Comparison of ENCODE assay signal across 1 cellular context in the genomic region with DNA sequence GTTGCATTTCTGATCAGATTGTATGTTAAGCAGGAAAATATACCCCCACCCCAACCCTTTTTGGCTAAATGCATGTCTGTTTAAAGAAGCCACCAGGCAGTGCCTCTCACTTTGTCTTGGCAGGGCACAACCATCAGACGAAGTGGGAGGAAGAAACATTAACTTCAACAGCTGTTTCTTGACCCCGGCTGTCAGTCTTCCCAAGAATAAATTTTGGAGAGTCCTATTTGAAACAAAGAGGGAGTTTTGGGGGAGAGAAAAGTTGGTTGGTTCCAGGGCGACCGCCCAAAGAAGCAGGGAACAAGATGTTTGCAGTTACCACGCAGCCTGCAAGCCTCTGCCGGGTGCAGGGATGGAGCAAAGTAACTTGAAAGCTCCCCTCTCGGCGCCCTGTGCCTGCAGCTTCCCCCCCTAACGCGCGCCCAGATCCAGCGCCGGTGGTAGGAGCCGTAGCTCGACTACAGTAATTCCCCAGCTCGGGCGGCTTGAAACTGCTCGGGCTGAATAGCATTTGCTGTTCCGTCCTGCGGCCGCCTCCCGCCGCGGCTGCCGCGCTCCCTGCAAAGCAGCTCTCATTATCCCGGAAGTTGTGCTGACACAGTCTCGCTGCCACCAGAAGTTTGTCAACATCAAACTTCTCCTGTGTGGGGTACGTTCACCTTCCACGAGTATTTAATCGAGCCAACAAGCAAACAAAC.
TF ChIP-seq lines count a peak whose summit lies in the region.

No MANE protein-coding gene starts in this region.

TF ChIP-seq in HEK293, 187 proteins besides CTCF, POLR2A, EP300 and RAD21 (continued from another document and continues in another):
- TF ChIP-seq, protein P1, sequence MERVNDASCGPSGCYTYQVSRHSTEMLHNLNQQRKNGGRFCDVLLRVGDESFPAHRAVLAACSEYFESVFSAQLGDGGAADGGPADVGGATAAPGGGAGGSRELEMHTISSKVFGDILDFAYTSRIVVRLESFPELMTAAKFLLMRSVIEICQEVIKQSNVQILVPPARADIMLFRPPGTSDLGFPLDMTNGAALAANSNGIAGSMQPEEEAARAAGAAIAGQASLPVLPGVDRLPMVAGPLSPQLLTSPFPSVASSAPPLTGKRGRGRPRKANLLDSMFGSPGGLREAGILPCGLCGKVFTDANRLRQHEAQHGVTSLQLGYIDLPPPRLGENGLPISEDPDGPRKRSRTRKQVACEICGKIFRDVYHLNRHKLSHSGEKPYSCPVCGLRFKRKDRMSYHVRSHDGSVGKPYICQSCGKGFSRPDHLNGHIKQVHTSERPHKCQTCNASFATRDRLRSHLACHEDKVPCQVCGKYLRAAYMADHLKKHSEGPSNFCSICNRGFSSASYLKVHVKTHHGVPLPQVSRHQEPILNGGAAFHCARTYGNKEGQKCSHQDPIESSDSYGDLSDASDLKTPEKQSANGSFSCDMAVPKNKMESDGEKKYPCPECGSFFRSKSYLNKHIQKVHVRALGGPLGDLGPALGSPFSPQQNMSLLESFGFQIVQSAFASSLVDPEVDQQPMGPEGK (tag by site-specific recombination; IDR thresholded peaks at IDR 0.05), result peak; percentile 77
- TF ChIP-seq ZNF292 (tag by site-specific recombination; IDR thresholded peaks at IDR 0.05; ENCODE audit: borderline replicate concordance, low read depth) (no peak), KLF16 (tag by site-specific recombination; IDR thresholded peaks at IDR 0.05) (peak; percentile 67; the same call in 1 of the 2 replicates), ZNF426 (tag by site-specific recombination; IDR thresholded peaks at IDR 0.05) (no peak), SETDB1 (IDR thresholded peaks at IDR 0.05; ENCODE audit: insufficient read length, low read length) (no peak), SP3 (tag by site-specific recombination; IDR thresholded peaks at IDR 0.05) (peak; percentile 55; the same call in 1 of the 2 replicates), ZNF623 (tag by site-specific recombination; IDR thresholded peaks at IDR 0.05) (no peak; the same call in 1 of the 2 replicates), ZSCAN23 (tag by site-specific recombination; IDR thresholded peaks at IDR 0.05) (0 out of 2 replicates have a peak, but pooled peaks have one; percentile 75), ZBTB48 (tag by site-specific recombination; IDR thresholded peaks at IDR 0.05) (peak; percentile 36; the same call in 1 of the 2 replicates), ZXDB (tag by site-specific recombination; IDR thresholded peaks at IDR 0.05) (peak; percentile 98), ZNF24 (tag by site-specific recombination; IDR thresholded peaks at IDR 0.05) (peak; percentile 92), ZNF16 (tag by site-specific recombination; IDR thresholded peaks at IDR 0.05; ENCODE audit: low read depth) (no peak), SP7 (tag by site-specific recombination; IDR thresholded peaks at IDR 0.05) (peak; percentile 83), YY2 (tag by site-specific recombination; IDR thresholded peaks at IDR 0.05) (0 out of 2 replicates have a peak, but pooled peaks have one; percentile 23), BCL11B (tag by site-specific recombination; IDR thresholded peaks at IDR 0.05; ENCODE audit: low read depth) (no peak), ZNF2 (tag by site-specific recombination; IDR thresholded peaks at IDR 0.05) (peak; percentile 81), GLI4 (tag by site-specific recombination; IDR thresholded peaks at IDR 0.05) (peak; percentile 55; the same call in 1 of the 2 replicates), ZIC2 (tag by site-specific recombination; IDR thresholded peaks at IDR 0.05) (peak; percentile 77), ZNF19 (tag by site-specific recombination; IDR thresholded peaks at IDR 0.05; ENCODE audit: low read depth) (no peak), YY1 (tag by site-specific recombination; IDR thresholded peaks at IDR 0.05) (peak; percentile 78), ZNF335 (tag by site-specific recombination; conservative IDR thresholded peaks at IDR 0.05) (0 out of 2 replicates have a peak, but pooled peaks have one; percentile 12), GLI2 (tag by site-specific recombination; IDR thresholded peaks at IDR 0.05; ENCODE audit: borderline replicate concordance, low read depth) (peak; percentile 38; the same call in 1 of the 2 replicates), MZF1 (tag by site-specific recombination; IDR thresholded peaks at IDR 0.05; ENCODE audit: borderline replicate concordance) (peak; percentile 91), ZNF830 (tag by site-specific recombination; IDR thresholded peaks at IDR 0.05; ENCODE audit: low read depth) (no peak), SALL2 (tag by site-specific recombination; IDR thresholded peaks at IDR 0.05; ENCODE audit: borderline replicate concordance) (no peak), KLF7 (tag by site-specific recombination; IDR thresholded peaks at IDR 0.05; ENCODE audit: borderline replicate concordance) (peak; percentile 53; the same call in 1 of the 2 replicates), EGR2 (tag by site-specific recombination; IDR thresholded peaks at IDR 0.05; ENCODE audit: low read depth) (no peak), ZNF529 (tag by site-specific recombination; IDR thresholded peaks at IDR 0.05; ENCODE audit: insufficient replicate concordance) (no peak), ZNF132 (tag by site-specific recombination; IDR thresholded peaks at IDR 0.05; ENCODE audit: borderline replicate concordance) (no peak), ZNF837 (tag by site-specific recombination; IDR thresholded peaks at IDR 0.05) (no peak)
- TF ChIP-seq, protein P2, sequence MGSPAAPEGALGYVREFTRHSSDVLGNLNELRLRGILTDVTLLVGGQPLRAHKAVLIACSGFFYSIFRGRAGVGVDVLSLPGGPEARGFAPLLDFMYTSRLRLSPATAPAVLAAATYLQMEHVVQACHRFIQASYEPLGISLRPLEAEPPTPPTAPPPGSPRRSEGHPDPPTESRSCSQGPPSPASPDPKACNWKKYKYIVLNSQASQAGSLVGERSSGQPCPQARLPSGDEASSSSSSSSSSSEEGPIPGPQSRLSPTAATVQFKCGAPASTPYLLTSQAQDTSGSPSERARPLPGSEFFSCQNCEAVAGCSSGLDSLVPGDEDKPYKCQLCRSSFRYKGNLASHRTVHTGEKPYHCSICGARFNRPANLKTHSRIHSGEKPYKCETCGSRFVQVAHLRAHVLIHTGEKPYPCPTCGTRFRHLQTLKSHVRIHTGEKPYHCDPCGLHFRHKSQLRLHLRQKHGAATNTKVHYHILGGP (tag by site-specific recombination; IDR thresholded peaks at IDR 0.05), result peak; percentile 40; the same call in 1 of the 2 replicates
- TF ChIP-seq, protein P3, sequence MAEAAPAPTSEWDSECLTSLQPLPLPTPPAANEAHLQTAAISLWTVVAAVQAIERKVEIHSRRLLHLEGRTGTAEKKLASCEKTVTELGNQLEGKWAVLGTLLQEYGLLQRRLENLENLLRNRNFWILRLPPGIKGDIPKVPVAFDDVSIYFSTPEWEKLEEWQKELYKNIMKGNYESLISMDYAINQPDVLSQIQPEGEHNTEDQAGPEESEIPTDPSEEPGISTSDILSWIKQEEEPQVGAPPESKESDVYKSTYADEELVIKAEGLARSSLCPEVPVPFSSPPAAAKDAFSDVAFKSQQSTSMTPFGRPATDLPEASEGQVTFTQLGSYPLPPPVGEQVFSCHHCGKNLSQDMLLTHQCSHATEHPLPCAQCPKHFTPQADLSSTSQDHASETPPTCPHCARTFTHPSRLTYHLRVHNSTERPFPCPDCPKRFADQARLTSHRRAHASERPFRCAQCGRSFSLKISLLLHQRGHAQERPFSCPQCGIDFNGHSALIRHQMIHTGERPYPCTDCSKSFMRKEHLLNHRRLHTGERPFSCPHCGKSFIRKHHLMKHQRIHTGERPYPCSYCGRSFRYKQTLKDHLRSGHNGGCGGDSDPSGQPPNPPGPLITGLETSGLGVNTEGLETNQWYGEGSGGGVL (tag by site-specific recombination; IDR thresholded peaks at IDR 0.05), result peak; percentile 91
- TF ChIP-seq, protein P4, sequence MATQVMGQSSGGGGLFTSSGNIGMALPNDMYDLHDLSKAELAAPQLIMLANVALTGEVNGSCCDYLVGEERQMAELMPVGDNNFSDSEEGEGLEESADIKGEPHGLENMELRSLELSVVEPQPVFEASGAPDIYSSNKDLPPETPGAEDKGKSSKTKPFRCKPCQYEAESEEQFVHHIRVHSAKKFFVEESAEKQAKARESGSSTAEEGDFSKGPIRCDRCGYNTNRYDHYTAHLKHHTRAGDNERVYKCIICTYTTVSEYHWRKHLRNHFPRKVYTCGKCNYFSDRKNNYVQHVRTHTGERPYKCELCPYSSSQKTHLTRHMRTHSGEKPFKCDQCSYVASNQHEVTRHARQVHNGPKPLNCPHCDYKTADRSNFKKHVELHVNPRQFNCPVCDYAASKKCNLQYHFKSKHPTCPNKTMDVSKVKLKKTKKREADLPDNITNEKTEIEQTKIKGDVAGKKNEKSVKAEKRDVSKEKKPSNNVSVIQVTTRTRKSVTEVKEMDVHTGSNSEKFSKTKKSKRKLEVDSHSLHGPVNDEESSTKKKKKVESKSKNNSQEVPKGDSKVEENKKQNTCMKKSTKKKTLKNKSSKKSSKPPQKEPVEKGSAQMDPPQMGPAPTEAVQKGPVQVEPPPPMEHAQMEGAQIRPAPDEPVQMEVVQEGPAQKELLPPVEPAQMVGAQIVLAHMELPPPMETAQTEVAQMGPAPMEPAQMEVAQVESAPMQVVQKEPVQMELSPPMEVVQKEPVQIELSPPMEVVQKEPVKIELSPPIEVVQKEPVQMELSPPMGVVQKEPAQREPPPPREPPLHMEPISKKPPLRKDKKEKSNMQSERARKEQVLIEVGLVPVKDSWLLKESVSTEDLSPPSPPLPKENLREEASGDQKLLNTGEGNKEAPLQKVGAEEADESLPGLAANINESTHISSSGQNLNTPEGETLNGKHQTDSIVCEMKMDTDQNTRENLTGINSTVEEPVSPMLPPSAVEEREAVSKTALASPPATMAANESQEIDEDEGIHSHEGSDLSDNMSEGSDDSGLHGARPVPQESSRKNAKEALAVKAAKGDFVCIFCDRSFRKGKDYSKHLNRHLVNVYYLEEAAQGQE (tag by site-specific recombination; IDR thresholded peaks at IDR 0.05), result peak; percentile 42; the same call in 1 of the 2 replicates
- TF ChIP-seq, protein P5, sequence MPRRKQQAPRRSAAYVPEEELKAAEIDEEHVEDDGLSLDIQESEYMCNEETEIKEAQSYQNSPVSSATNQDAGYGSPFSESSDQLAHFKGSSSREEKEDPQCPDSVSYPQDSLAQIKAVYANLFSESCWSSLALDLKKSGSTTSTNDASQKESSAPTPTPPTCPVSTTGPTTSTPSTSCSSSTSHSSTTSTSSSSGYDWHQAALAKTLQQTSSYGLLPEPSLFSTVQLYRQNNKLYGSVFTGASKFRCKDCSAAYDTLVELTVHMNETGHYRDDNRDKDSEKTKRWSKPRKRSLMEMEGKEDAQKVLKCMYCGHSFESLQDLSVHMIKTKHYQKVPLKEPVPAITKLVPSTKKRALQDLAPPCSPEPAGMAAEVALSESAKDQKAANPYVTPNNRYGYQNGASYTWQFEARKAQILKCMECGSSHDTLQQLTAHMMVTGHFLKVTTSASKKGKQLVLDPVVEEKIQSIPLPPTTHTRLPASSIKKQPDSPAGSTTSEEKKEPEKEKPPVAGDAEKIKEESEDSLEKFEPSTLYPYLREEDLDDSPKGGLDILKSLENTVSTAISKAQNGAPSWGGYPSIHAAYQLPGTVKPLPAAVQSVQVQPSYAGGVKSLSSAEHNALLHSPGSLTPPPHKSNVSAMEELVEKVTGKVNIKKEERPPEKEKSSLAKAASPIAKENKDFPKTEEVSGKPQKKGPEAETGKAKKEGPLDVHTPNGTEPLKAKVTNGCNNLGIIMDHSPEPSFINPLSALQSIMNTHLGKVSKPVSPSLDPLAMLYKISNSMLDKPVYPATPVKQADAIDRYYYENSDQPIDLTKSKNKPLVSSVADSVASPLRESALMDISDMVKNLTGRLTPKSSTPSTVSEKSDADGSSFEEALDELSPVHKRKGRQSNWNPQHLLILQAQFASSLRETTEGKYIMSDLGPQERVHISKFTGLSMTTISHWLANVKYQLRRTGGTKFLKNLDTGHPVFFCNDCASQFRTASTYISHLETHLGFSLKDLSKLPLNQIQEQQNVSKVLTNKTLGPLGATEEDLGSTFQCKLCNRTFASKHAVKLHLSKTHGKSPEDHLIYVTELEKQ (tag by site-specific recombination; IDR thresholded peaks at IDR 0.05; ENCODE audit: borderline replicate concordance), result peak; percentile 94
- TF ChIP-seq, protein P6, sequence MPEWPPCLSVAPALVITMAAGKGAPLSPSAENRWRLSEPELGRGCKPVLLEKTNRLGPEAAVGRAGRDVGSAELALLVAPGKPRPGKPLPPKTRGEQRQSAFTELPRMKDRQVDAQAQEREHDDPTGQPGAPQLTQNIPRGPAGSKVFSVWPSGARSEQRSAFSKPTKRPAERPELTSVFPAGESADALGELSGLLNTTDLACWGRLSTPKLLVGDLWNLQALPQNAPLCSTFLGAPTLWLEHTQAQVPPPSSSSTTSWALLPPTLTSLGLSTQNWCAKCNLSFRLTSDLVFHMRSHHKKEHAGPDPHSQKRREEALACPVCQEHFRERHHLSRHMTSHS (tag by site-specific recombination; IDR thresholded peaks at IDR 0.05), result no peak
- TF ChIP-seq, protein P7, sequence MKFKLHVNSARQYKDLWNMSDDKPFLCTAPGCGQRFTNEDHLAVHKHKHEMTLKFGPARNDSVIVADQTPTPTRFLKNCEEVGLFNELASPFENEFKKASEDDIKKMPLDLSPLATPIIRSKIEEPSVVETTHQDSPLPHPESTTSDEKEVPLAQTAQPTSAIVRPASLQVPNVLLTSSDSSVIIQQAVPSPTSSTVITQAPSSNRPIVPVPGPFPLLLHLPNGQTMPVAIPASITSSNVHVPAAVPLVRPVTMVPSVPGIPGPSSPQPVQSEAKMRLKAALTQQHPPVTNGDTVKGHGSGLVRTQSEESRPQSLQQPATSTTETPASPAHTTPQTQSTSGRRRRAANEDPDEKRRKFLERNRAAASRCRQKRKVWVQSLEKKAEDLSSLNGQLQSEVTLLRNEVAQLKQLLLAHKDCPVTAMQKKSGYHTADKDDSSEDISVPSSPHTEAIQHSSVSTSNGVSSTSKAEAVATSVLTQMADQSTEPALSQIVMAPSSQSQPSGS (tag by site-specific recombination; IDR thresholded peaks at IDR 0.05; ENCODE audit: low read depth), result no peak
- TF ChIP-seq, protein P8, sequence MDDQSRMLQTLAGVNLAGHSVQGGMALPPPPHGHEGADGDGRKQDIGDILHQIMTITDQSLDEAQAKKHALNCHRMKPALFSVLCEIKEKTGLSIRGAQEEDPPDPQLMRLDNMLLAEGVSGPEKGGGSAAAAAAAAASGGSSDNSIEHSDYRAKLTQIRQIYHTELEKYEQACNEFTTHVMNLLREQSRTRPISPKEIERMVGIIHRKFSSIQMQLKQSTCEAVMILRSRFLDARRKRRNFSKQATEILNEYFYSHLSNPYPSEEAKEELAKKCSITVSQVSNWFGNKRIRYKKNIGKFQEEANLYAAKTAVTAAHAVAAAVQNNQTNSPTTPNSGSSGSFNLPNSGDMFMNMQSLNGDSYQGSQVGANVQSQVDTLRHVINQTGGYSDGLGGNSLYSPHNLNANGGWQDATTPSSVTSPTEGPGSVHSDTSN (CRISPR knock-in tag; IDR thresholded peaks at IDR 0.05), result peak; percentile 77; the same call in 1 of the 2 replicates
- TF ChIP-seq, protein P9, sequence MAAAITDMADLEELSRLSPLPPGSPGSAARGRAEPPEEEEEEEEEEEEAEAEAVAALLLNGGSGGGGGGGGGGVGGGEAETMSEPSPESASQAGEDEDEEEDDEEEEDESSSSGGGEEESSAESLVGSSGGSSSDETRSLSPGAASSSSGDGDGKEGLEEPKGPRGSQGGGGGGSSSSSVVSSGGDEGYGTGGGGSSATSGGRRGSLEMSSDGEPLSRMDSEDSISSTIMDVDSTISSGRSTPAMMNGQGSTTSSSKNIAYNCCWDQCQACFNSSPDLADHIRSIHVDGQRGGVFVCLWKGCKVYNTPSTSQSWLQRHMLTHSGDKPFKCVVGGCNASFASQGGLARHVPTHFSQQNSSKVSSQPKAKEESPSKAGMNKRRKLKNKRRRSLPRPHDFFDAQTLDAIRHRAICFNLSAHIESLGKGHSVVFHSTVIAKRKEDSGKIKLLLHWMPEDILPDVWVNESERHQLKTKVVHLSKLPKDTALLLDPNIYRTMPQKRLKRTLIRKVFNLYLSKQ (tag by site-specific recombination; IDR thresholded peaks at IDR 0.05; ENCODE audit: borderline replicate concordance), result no peak
